2 cellular contexts compared by ENCODE assay signal in the genomic region with DNA sequence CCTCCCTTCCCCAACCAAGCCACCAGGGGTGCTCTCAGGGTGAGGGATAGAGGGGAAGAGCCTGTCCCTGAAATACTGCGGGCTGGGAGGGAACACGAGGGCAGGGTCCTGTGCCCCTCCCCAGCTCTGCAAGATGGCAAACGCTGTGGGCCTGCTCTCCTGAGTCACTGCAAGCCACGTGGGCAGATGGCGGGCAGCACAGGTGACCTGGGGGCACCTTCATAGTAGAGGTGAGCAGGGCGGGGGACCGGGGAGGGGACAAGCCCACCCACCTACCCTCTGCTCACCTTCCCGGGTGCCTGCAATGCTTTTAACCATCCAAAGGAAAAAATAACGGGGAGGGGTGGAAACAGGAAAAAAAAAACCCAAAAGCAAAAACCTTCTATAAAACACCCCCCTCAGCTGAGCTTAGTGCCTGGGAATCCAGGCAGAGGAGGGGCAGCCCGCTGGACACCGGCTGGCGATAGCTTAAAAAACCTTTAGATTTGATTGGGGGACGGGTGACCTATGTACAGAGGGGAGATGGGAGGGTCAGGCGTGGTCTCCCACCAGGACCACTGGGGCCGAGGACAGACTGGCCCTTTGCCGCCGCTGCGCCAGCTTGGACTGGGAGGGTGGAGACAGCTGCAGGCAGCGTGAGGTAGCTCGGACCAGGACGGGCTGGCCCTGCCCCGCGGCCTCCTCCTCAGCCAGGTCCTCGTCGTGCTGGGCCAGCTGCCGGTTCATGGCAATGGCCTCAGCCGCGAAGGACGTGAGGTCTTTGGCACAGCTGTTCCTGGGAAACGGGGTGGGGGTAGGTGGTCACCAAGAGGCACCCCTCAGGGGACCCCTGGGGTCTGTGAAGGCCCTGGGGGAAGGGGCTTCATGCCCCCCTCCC.
TF ChIP-seq lines count a peak whose summit lies in the region.

No MANE protein-coding gene starts in this region.

TF ChIP-seq in GM12878, 131 proteins besides CTCF, POLR2A, EP300 and RAD21 (continues in another document):
- TF ChIP-seq POLR2AphosphoS5 (IDR thresholded peaks at IDR 0.05; ENCODE audit: low read length) (peak; percentile 64; the same call in 1 of the 2 replicates), SUPT20H (IDR thresholded peaks at IDR 0.05; ENCODE audit: borderline replicate concordance, control insufficient read depth, low read depth, low read length) (no peak), SUZ12 (IDR thresholded peaks at IDR 0.05; ENCODE audit: unreplicated experiment) (no peak), MXI1 (IDR thresholded peaks at IDR 0.05; ENCODE audit: low read depth, low read length) (no peak), BACH1 (IDR thresholded peaks at IDR 0.05; ENCODE audit: borderline replicate concordance) (peak; percentile 35; the same call in 1 of the 2 replicates), BHLHE40 (IDR thresholded peaks at IDR 0.05; ENCODE audit: borderline replicate concordance in 1 of 2, low read depth in 2 of 2, low read length in 1 of 2) (no peak), SPI1 (IDR thresholded peaks at IDR 0.05; ENCODE audit: borderline replicate concordance, insufficient read depth, low read depth, low read length) (no peak), PML (IDR thresholded peaks at IDR 0.05; ENCODE audit: low read length) (peak; percentile 33; the same call in 1 of the 2 replicates)
- TF ChIP-seq, protein P1, sequence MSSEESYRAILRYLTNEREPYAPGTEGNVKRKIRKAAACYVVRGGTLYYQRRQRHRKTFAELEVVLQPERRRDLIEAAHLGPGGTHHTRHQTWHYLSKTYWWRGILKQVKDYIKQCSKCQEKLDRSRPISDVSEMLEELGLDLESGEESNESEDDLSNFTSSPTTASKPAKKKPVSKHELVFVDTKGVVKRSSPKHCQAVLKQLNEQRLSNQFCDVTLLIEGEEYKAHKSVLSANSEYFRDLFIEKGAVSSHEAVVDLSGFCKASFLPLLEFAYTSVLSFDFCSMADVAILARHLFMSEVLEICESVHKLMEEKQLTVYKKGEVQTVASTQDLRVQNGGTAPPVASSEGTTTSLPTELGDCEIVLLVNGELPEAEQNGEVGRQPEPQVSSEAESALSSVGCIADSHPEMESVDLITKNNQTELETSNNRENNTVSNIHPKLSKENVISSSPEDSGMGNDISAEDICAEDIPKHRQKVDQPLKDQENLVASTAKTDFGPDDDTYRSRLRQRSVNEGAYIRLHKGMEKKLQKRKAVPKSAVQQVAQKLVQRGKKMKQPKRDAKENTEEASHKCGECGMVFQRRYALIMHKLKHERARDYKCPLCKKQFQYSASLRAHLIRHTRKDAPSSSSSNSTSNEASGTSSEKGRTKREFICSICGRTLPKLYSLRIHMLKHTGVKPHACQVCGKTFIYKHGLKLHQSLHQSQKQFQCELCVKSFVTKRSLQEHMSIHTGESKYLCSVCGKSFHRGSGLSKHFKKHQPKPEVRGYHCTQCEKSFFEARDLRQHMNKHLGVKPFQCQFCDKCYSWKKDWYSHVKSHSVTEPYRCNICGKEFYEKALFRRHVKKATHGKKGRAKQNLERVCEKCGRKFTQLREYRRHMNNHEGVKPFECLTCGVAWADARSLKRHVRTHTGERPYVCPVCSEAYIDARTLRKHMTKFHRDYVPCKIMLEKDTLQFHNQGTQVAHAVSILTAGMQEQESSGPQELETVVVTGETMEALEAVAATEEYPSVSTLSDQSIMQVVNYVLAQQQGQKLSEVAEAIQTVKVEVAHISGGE (CRISPR knock-in tag; IDR thresholded peaks at IDR 0.05) = no peak
- TF ChIP-seq, protein P2, sequence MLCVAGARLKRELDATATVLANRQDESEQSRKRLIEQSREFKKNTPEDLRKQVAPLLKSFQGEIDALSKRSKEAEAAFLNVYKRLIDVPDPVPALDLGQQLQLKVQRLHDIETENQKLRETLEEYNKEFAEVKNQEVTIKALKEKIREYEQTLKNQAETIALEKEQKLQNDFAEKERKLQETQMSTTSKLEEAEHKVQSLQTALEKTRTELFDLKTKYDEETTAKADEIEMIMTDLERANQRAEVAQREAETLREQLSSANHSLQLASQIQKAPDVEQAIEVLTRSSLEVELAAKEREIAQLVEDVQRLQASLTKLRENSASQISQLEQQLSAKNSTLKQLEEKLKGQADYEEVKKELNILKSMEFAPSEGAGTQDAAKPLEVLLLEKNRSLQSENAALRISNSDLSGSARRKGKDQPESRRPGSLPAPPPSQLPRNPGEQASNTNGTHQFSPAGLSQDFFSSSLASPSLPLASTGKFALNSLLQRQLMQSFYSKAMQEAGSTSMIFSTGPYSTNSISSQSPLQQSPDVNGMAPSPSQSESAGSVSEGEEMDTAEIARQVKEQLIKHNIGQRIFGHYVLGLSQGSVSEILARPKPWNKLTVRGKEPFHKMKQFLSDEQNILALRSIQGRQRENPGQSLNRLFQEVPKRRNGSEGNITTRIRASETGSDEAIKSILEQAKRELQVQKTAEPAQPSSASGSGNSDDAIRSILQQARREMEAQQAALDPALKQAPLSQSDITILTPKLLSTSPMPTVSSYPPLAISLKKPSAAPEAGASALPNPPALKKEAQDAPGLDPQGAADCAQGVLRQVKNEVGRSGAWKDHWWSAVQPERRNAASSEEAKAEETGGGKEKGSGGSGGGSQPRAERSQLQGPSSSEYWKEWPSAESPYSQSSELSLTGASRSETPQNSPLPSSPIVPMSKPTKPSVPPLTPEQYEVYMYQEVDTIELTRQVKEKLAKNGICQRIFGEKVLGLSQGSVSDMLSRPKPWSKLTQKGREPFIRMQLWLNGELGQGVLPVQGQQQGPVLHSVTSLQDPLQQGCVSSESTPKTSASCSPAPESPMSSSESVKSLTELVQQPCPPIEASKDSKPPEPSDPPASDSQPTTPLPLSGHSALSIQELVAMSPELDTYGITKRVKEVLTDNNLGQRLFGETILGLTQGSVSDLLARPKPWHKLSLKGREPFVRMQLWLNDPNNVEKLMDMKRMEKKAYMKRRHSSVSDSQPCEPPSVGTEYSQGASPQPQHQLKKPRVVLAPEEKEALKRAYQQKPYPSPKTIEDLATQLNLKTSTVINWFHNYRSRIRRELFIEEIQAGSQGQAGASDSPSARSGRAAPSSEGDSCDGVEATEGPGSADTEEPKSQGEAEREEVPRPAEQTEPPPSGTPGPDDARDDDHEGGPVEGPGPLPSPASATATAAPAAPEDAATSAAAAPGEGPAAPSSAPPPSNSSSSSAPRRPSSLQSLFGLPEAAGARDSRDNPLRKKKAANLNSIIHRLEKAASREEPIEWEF (IDR thresholded peaks at IDR 0.05; ENCODE audit: insufficient replicate concordance, low read depth, low read length) = no peak

TF ChIP-seq in WTC11, 78 proteins besides CTCF, POLR2A, EP300 and RAD21:
- TF ChIP-seq, protein P3, sequence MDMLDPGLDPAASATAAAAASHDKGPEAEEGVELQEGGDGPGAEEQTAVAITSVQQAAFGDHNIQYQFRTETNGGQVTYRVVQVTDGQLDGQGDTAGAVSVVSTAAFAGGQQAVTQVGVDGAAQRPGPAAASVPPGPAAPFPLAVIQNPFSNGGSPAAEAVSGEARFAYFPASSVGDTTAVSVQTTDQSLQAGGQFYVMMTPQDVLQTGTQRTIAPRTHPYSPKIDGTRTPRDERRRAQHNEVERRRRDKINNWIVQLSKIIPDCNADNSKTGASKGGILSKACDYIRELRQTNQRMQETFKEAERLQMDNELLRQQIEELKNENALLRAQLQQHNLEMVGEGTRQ (CRISPR knock-in tag; IDR thresholded peaks at IDR 0.05) = no peak
- TF ChIP-seq, protein P4, sequence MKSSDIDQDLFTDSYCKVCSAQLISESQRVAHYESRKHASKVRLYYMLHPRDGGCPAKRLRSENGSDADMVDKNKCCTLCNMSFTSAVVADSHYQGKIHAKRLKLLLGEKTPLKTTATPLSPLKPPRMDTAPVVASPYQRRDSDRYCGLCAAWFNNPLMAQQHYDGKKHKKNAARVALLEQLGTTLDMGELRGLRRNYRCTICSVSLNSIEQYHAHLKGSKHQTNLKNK (CRISPR knock-in tag; IDR thresholded peaks at IDR 0.05) = no peak
- TF ChIP-seq, protein P5, sequence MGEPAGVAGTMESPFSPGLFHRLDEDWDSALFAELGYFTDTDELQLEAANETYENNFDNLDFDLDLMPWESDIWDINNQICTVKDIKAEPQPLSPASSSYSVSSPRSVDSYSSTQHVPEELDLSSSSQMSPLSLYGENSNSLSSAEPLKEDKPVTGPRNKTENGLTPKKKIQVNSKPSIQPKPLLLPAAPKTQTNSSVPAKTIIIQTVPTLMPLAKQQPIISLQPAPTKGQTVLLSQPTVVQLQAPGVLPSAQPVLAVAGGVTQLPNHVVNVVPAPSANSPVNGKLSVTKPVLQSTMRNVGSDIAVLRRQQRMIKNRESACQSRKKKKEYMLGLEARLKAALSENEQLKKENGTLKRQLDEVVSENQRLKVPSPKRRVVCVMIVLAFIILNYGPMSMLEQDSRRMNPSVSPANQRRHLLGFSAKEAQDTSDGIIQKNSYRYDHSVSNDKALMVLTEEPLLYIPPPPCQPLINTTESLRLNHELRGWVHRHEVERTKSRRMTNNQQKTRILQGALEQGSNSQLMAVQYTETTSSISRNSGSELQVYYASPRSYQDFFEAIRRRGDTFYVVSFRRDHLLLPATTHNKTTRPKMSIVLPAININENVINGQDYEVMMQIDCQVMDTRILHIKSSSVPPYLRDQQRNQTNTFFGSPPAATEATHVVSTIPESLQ (CRISPR knock-in tag; IDR thresholded peaks at IDR 0.05) = no peak
- TF ChIP-seq MYBL2 (CRISPR knock-in tag; IDR thresholded peaks at IDR 0.05) (no peak), FOXK1 (CRISPR knock-in tag; IDR thresholded peaks at IDR 0.05) (no peak), SP1 (CRISPR knock-in tag; conservative IDR thresholded peaks at IDR 0.05) (no peak), EMX1 (CRISPR knock-in tag; IDR thresholded peaks at IDR 0.05) (no peak), ZNF263 (CRISPR knock-in tag; IDR thresholded peaks at IDR 0.05; ENCODE audit: low read depth) (no peak), NFYB (CRISPR knock-in tag; conservative IDR thresholded peaks at IDR 0.05; ENCODE audit: low read depth) (no peak), ESRRA (CRISPR knock-in tag; IDR thresholded peaks at IDR 0.05; ENCODE audit: borderline replicate concordance) (no peak), IRF2 (CRISPR knock-in tag; IDR thresholded peaks at IDR 0.05; ENCODE audit: borderline replicate concordance, low read depth) (no peak)
- TF ChIP-seq, protein P6, sequence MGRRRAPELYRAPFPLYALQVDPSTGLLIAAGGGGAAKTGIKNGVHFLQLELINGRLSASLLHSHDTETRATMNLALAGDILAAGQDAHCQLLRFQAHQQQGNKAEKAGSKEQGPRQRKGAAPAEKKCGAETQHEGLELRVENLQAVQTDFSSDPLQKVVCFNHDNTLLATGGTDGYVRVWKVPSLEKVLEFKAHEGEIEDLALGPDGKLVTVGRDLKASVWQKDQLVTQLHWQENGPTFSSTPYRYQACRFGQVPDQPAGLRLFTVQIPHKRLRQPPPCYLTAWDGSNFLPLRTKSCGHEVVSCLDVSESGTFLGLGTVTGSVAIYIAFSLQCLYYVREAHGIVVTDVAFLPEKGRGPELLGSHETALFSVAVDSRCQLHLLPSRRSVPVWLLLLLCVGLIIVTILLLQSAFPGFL (CRISPR knock-in tag; IDR thresholded peaks at IDR 0.05; ENCODE audit: borderline replicate concordance) = no peak
